25 cellular contexts compared by ENCODE assay signal in the genomic region with DNA sequence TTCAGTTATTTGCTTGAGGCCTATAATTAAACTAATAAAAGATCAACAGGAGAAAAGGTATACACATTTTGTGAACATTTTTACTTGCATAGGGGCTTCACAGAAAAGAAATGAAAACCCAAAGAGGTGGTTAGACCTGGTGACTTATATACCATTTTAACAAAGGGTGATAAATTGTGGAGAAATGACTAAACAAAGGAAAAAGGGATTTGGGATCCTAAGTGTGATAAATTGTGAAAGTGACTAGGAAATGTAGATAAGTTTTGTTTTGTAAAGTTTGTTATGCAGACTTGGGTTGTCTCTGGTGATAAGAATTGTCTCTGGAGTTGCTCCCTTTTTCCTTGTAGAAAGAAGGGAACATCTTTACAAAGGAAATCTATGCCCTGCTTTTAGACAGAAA.
"Had no signal": no experiment of that assay in that cellular context is flagged by ENCODE, and none has a peak within 500 bp of the region (broad histone marks: within the 10 kb centered on the region; RNA-seq: fewer than 3 reads in every experiment).

No MANE protein-coding gene starts in this region.

- ATAC-seq: activated CD4-positive, alpha-beta T cell treated with anti-CD3 and anti-CD28 coated beads for 36 hours; activated T-helper 17 cell treated with anti-CD3 and anti-CD28 coated beads, Interleukin-2, amount 50 U/mL, for 72 hours; Panc1; Right ventricle myocardium inferior had no signal

- H3K27ac ChIP-seq: colonic mucosa, SK-N-MC, VCaP had no signal

- H3K4me1 ChIP-seq: colonic mucosa had no signal

- H3K9me3 Mint-ChIP-seq: activated CD4-positive, alpha-beta memory T cell treated with anti-CD3 and anti-CD28 coated beads, Interleukin-2, amount 10 ng/mL, durations not matched to agents 7 days and 5 days; activated naive CD4-positive, alpha-beta T cell treated with anti-CD3 and anti-CD28 coated beads for 36 hours had no signal

- H3K9me3 ChIP-seq: colonic mucosa had no signal

- H3K4me3 ChIP-seq: colonic mucosa, SK-N-MC had no signal

- H3K36me3 Mint-ChIP-seq: activated naive CD8-positive, alpha-beta T cell treated with anti-CD3 and anti-CD28 coated beads for 36 hours had no signal

- DNase-seq: activated CD4-positive, alpha-beta memory T cell treated with anti-CD3 and anti-CD28 coated beads, Interleukin-2, amount 10 ng/mL, durations not matched to agents 7 days and 5 days; activated CD4-positive, alpha-beta T cell treated with anti-CD3 and anti-CD28 coated beads for 36 hours; activated CD4-positive, alpha-beta T cell treated with anti-CD3 and anti-CD28 coated beads, Interleukin-2, amount 50 U/mL, for 1 hour; activated gamma-delta T cell; activated naive CD4-positive, alpha-beta T cell treated with anti-CD3 and anti-CD28 coated beads for 36 hours; activated naive CD8-positive, alpha-beta T cell treated with anti-CD3 and anti-CD28 coated beads for 36 hours; activated T-cell treated with anti-CD3 and anti-CD28 coated beads for 4 hours; activated T-cell treated with anti-CD3 and anti-CD28 coated beads, Interleukin-2, amount 50 U/mL, for 48 hours; anterior cingulate cortex; caudate nucleus; colonic mucosa; NCI-H1105; NCI-H1436; NCI-H1694 treated with DMSO at 0.1 percent for 48 hours; NCI-H2029 treated with DMSO at 0.1 percent for 48 hours; NCI-H345; NCI-H510A treated with DMSO at 0.1 percent for 48 hours; OCI-M1; RPMI8226; T-helper 1 cell had no signal

- H3K27me3 Mint-ChIP-seq: activated CD4-positive, alpha-beta memory T cell treated with anti-CD3 and anti-CD28 coated beads, Interleukin-2, amount 10 ng/mL, durations not matched to agents 7 days and 5 days; activated naive CD8-positive, alpha-beta T cell treated with anti-CD3 and anti-CD28 coated beads for 36 hours had no signal

- H3K4me1 Mint-ChIP-seq: activated CD4-positive, alpha-beta memory T cell treated with anti-CD3 and anti-CD28 coated beads, Interleukin-2, amount 10 ng/mL, durations not matched to agents 7 days and 5 days; activated CD4-positive, alpha-beta T cell treated with anti-CD3 and anti-CD28 coated beads for 36 hours; activated naive CD8-positive, alpha-beta T cell treated with anti-CD3 and anti-CD28 coated beads for 36 hours; activated T-helper 17 cell treated with anti-CD3 and anti-CD28 coated beads, Interleukin-2, amount 50 U/mL, for 72 hours had no signal

- H3K4me3 Mint-ChIP-seq: activated CD4-positive, alpha-beta memory T cell treated with anti-CD3 and anti-CD28 coated beads, Interleukin-2, amount 10 ng/mL, durations not matched to agents 7 days and 5 days; activated CD4-positive, alpha-beta T cell treated with anti-CD3 and anti-CD28 coated beads for 36 hours; activated naive CD4-positive, alpha-beta T cell treated with anti-CD3 and anti-CD28 coated beads for 36 hours; activated naive CD8-positive, alpha-beta T cell treated with anti-CD3 and anti-CD28 coated beads for 36 hours; activated T-helper 17 cell treated with anti-CD3 and anti-CD28 coated beads, Interleukin-2, amount 50 U/mL, for 72 hours had no signal

- H3K36me3 ChIP-seq: colonic mucosa had no signal

- H3K27ac Mint-ChIP-seq: activated CD4-positive, alpha-beta memory T cell treated with anti-CD3 and anti-CD28 coated beads, Interleukin-2, amount 10 ng/mL, durations not matched to agents 7 days and 5 days; activated CD4-positive, alpha-beta T cell treated with anti-CD3 and anti-CD28 coated beads for 36 hours; activated naive CD4-positive, alpha-beta T cell treated with anti-CD3 and anti-CD28 coated beads for 36 hours; activated naive CD8-positive, alpha-beta T cell treated with anti-CD3 and anti-CD28 coated beads for 36 hours; activated T-helper 17 cell treated with anti-CD3 and anti-CD28 coated beads, Interleukin-2, amount 50 U/mL, for 72 hours had no signal
